17 cellular contexts compared by ENCODE assay signal in genomic region chr20:23550227-23550626, GRCh38. TPM values are rescaled to one million over a fixed set of nuclear protein-coding genes. Genes with fewer than 3 reads are reported as not detected.
DNase-seq lines count a peak whose midpoint lies in the region; ATAC-seq, FAIRE-seq and TF ChIP-seq lines count a peak whose summit lies in the region.
"Had no signal": no experiment of that assay in that cellular context is flagged by ENCODE, and none has a peak within 500 bp of the region (broad histone marks: within the 10 kb centered on the region; RNA-seq: fewer than 3 reads in every experiment).

No MANE protein-coding gene starts in this region.

- peak overlapping the region; percentile 38; the same call in 1 of the 2 replicates for H2AFZ ChIP-seq in GM23338
- H2AFZ ChIP-seq in H9 (ENCODE audit: low read length), result no peak overlapping the region

- H3K9me3 Mint-ChIP-seq in GM23338 (no peaks in the 10 kb centered on the region; the same call in 2 of the 3 replicates), H9 (peaks cover 0 to 2% of the 10 kb centered on the region in 2 experiments; a peak in 1 of 5 replicates)

- no peak overlapping the region for H4K8ac ChIP-seq in H9 (replicated peaks; ENCODE audit: insufficient read length, low read depth, low read length)

- H3F3A ChIP-seq in GM23338 (replicated peaks; ENCODE audit: low read depth), result no peaks in the 10 kb centered on the region

- H3T11ph ChIP-seq in H9 (ENCODE audit: low read length), result no peak overlapping the region

- no peak overlapping the region for H3K4ac ChIP-seq in H9 (ENCODE audit: low read depth, low read length)

- TF ChIP-seq CTCF in GM23338 (conservative IDR thresholded peaks at IDR 0.05; ENCODE audit: low read depth in 2 of 2) (no peak), H9 (conservative IDR thresholded peaks at IDR 0.05) (no peak), bronchial epithelial cell (IDR thresholded peaks at IDR 0.05; ENCODE audit: insufficient read depth, low read length, severe bottlenecking) (no peak), foreskin keratinocyte (conservative IDR thresholded peaks at IDR 0.05) (no peak), pancreas (IDR thresholded peaks at IDR 0.05) (no peak)

- H3K27me3 ChIP-seq in GM23338 (ENCODE audit: insufficient read depth) (no peaks in the 10 kb centered on the region), H9 (ENCODE audit: insufficient read depth, low read length) (no peaks in the 10 kb centered on the region), bronchial epithelial cell (ENCODE audit: control insufficient read depth, insufficient read depth, low read length) (no peaks in the 10 kb centered on the region), foreskin keratinocyte (no peaks in the 10 kb centered on the region), pancreas (no peaks in the 10 kb centered on the region)

- H3K79me1 ChIP-seq in H9 (ENCODE audit: insufficient read depth, low read depth, low read length, poor library complexity, severe bottlenecking), result no peaks in the 10 kb centered on the region

- no peak overlapping the region for H4K91ac ChIP-seq in H9 (ENCODE audit: insufficient read length, low read depth, low read length)

- no peaks in the 10 kb centered on the region for H3K36me3 Mint-ChIP-seq in GM23338 (ENCODE audit: low read depth)
- no peaks in the 10 kb centered on the region for H3K36me3 Mint-ChIP-seq in H9 (ENCODE audit: insufficient read depth in 1 of 3, low read depth in 3 of 3)
- H3K36me3 Mint-ChIP-seq: CD4-positive, alpha-beta memory T cell had no signal

- H3K4me1 Mint-ChIP-seq in GM23338, result no peaks in the 10 kb centered on the region; the same call in 1 of the 3 replicates
- peaks cover 0 to 5% of the 10 kb centered on the region in 2 experiments; a peak in 3 of 4 replicates for H3K4me1 Mint-ChIP-seq in H9
- H3K4me1 Mint-ChIP-seq: CD4-positive, alpha-beta memory T cell had no signal

- no peak for DNase-seq in GM23338 (ENCODE audit: low spot score)
- no peak for DNase-seq in H9
- DNase-seq in bronchial epithelial cell (ENCODE audit: low read depth), result peak; percentile 81
- DNase-seq in foreskin keratinocyte, result peak in 1 of 2 donors; percentile 59
- DNase-seq in pancreas, result no peak
- no peak for DNase-seq in NCI-H2107 (lab: John Stamatoyannopoulos, UW)
- no peak for DNase-seq in NCI-H146 (lab: John Stamatoyannopoulos, UW)
- DNase-seq: BE2C; CD4-positive, alpha-beta memory T cell; DND-41; GDM1 had no signal

- H4K20me1 ChIP-seq in GM23338 (replicated peaks; ENCODE audit: insufficient read depth) (no peaks in the 10 kb centered on the region), H9 (ENCODE audit: control insufficient read depth, insufficient read depth, insufficient read length) (no peaks in the 10 kb centered on the region)

- peak overlapping the region; percentile 26; the same call in 1 of the 2 replicates for H3K14ac ChIP-seq in H9 (ENCODE audit: insufficient read depth, low read length)

- H3K56ac ChIP-seq in H9 (ENCODE audit: insufficient read length, low read depth, low read length), result no peak overlapping the region

- intact Hi-C loops in pancreas (cut with DNase I), result no loop called here

- no peak overlapping the region for H2BK20ac ChIP-seq in H9 (ENCODE audit: low read depth, low read length, poor library complexity, severe bottlenecking)

- H2BK15ac ChIP-seq in H9 (ENCODE audit: low read depth, low read length), result no peak overlapping the region

- FAIRE-seq in bronchial epithelial cell (lab: Jason Lieb, UNC) (peak; percentile 47), pancreas (lab: Jason Lieb, UNC) (no peak)
- FAIRE-seq: A549, GM12892, H54 had no signal

- WGBS in H9 (ENCODE audit: extremely low coverage, insufficient read length, low lambda C conversion rate), result no CpG with 5 or more reads among the region's 4 CpGs
- 43 to 53% methylated on average over 4 of the region's 4 CpGs for WGBS in pancreas, 2 donors

- 0 out of 2 replicates have a peak, but pooled peaks cover 6% of the 10 kb centered on the region for H3K9me2 ChIP-seq in GM23338 (ENCODE audit: insufficient read depth)

- no peaks in the 10 kb centered on the region for H3K4me1 ChIP-seq in GM23338 (ENCODE audit: insufficient read depth)
- no peaks in the 10 kb centered on the region for H3K4me1 ChIP-seq in H9 (ENCODE audit: insufficient read depth, low read length)
- H3K4me1 ChIP-seq in foreskin keratinocyte, result no peaks in the 10 kb centered on the region
- H3K4me1 ChIP-seq in pancreas, result no peaks in the 10 kb centered on the region
- H3K4me1 ChIP-seq: A549, BE2C had no signal

- H4K5ac ChIP-seq in H9 (ENCODE audit: insufficient read length, low read depth, low read length), result no peak overlapping the region

- H3K79me2 ChIP-seq in GM23338 (replicated peaks; ENCODE audit: insufficient read depth) (no peaks in the 10 kb centered on the region), H9 (ENCODE audit: insufficient read depth, low read length) (no peaks in the 10 kb centered on the region)

- H3K4me3 Mint-ChIP-seq in GM23338 (no peak overlapping the region), H9 (no peak overlapping the region)
- H3K4me3 Mint-ChIP-seq: CD4-positive, alpha-beta memory T cell had no signal

- H3K9me3 ChIP-seq in H9 (ENCODE audit: control insufficient read depth, low read depth, low read length) (no peaks in the 10 kb centered on the region), pancreas (no peaks in the 10 kb centered on the region)
- H3K9me3 ChIP-seq: A549, BE2C had no signal

- H3K4me2 ChIP-seq in GM23338 (no peak overlapping the region), H9 (ENCODE audit: insufficient read depth, insufficient read length, low read length) (no peak overlapping the region)
- H3K4me2 ChIP-seq: A549 had no signal

- H3K23me2 ChIP-seq in H9 (ENCODE audit: insufficient read length, low read depth, low read length, poor library complexity, severe bottlenecking), result no peaks in the 10 kb centered on the region

- H3K36me3 ChIP-seq in GM23338 (ENCODE audit: insufficient read depth), result no peaks in the 10 kb centered on the region
- no peaks in the 10 kb centered on the region for H3K36me3 ChIP-seq in bronchial epithelial cell (ENCODE audit: control insufficient read depth, insufficient read depth, low read length)
- H3K36me3 ChIP-seq in pancreas, result no peaks in the 10 kb centered on the region
- H3K36me3 ChIP-seq: BE2C had no signal

- no peak overlapping the region for H3K9ac ChIP-seq in H9 (ENCODE audit: extremely low read depth, insufficient read length, low read length)

- H3K23ac ChIP-seq in H9 (ENCODE audit: insufficient read length, low read depth, low read length), result no peak overlapping the region

- H2BK120ac ChIP-seq in H9 (ENCODE audit: low read depth, low read length, poor library complexity, severe bottlenecking), result no peak overlapping the region

- H3K18ac ChIP-seq in H9 (ENCODE audit: insufficient read length, low read depth, low read length), result no peak overlapping the region

- H2AK5ac ChIP-seq in H9 (ENCODE audit: insufficient read length, low read length), result no peak overlapping the region

- H3K4me3 ChIP-seq in GM23338, result no peak overlapping the region
- no peak overlapping the region for H3K4me3 ChIP-seq in bronchial epithelial cell (ENCODE audit: low read depth, low read length)
- no peak overlapping the region for H3K4me3 ChIP-seq in pancreas
- H3K4me3 ChIP-seq: A549 had no signal

- H3K27ac Mint-ChIP-seq in GM23338 (no peak overlapping the region), H9 (no peak overlapping the region)
- H3K27ac Mint-ChIP-seq: CD4-positive, alpha-beta memory T cell had no signal

- H3K27ac ChIP-seq in GM23338 (ENCODE audit: low read depth) (no peak overlapping the region), H9 (ENCODE audit: insufficient read length, low read depth, low read length) (no peak overlapping the region), foreskin keratinocyte (no peak overlapping the region), pancreas (no peak overlapping the region)
- H3K27ac ChIP-seq: A549, C4-2B had no signal

- H2BK5ac ChIP-seq in H9 (ENCODE audit: insufficient read length, low read length), result no peak overlapping the region

- H3K27me3 Mint-ChIP-seq in GM23338 (ENCODE audit: insufficient read depth, low read depth, poor library complexity) (peaks cover 6% of the 10 kb centered on the region), H9 (ENCODE audit: low read depth) (peaks cover 11% of the 10 kb centered on the region)

- no peak overlapping the region for H2BK12ac ChIP-seq in H9 (ENCODE audit: insufficient read length, low read depth, low read length)

- ATAC-seq in GM23338 (no peak), foreskin keratinocyte (peak; percentile 76), pancreas (no peak)
- ATAC-seq: A549 had no signal

TF ChIP-seq in GM23338, 12 proteins besides CTCF, POLR2A, EP300 and RAD21 (continues in another document):
- no peak for TF ChIP-seq JUNB (IDR thresholded peaks at IDR 0.05; ENCODE audit: unreplicated experiment)
- TF ChIP-seq ETS1 (IDR thresholded peaks at IDR 0.05), result no peak
- no peak for TF ChIP-seq STAT1 (IDR thresholded peaks at IDR 0.05; ENCODE audit: unreplicated experiment)
- no peak for TF ChIP-seq ZNF114 (CRISPR knock-in tag; IDR thresholded peaks at IDR 0.05)

RNA-seq across cellular contexts. Expression of gene CST9L, which starts 18.1 kb away (rescaled TPM):
- not detected in 2 replicates for total RNA-seq in GM23338 (2014; rRNA removed; shearing (Covaris generic))
- polyA plus RNA-seq in GM23338 (2016; fragmentation: Nextera tagmentation; extraction: Ambion mirVana) (not detected in 2 replicates), foreskin keratinocyte (not detected in 2 replicates), pancreas (not detected)
- total RNA-seq in H9 (2021) (not detected in 2 replicates), bronchial epithelial cell (not detected in 2 replicates), foreskin keratinocyte (not detected in 2 replicates), pancreas (not detected)
- total RNA-seq: CD4-positive, alpha-beta memory T cell; HT1080 had no signal
- polyA plus RNA-seq: A549; AG04450; CD4-positive, alpha-beta memory T cell had no signal

RNA-seq across cellular contexts. Expression of gene CST9, which starts 55.5 kb away (rescaled TPM):
- not detected in 2 replicates for total RNA-seq in GM23338 (2014; rRNA removed; shearing (Covaris generic))
- polyA plus RNA-seq in GM23338 (2016; fragmentation: Nextera tagmentation; extraction: Ambion mirVana) (not detected in 2 replicates), foreskin keratinocyte (not detected in 2 replicates), pancreas (not detected)
- total RNA-seq in H9 (2021) (not detected in 2 replicates), bronchial epithelial cell (not detected in 2 replicates), foreskin keratinocyte (not detected in 2 replicates), pancreas (not detected)
- total RNA-seq: CD4-positive, alpha-beta memory T cell; HT1080 had no signal
- polyA plus RNA-seq: A549; AG04450; CD4-positive, alpha-beta memory T cell had no signal

RNA-seq across cellular contexts. Expression of gene CST8, which starts 59.3 kb away (rescaled TPM):
- total RNA-seq in GM23338 (2014; rRNA removed; shearing (Covaris generic)), result not detected in 2 replicates
- polyA plus RNA-seq in GM23338 (2016; fragmentation: Nextera tagmentation; extraction: Ambion mirVana) (not detected in 2 replicates), foreskin keratinocyte (not detected in 2 replicates), pancreas (not detected)
- total RNA-seq in H9 (2021) (not detected in 2 replicates), bronchial epithelial cell (not detected in 2 replicates), foreskin keratinocyte (not detected in 2 replicates), pancreas (not detected)
- total RNA-seq: CD4-positive, alpha-beta memory T cell; HT1080 had no signal
- polyA plus RNA-seq: A549; AG04450; CD4-positive, alpha-beta memory T cell had no signal
